1 cellular context compared by ENCODE assay signal in the genomic region with DNA sequence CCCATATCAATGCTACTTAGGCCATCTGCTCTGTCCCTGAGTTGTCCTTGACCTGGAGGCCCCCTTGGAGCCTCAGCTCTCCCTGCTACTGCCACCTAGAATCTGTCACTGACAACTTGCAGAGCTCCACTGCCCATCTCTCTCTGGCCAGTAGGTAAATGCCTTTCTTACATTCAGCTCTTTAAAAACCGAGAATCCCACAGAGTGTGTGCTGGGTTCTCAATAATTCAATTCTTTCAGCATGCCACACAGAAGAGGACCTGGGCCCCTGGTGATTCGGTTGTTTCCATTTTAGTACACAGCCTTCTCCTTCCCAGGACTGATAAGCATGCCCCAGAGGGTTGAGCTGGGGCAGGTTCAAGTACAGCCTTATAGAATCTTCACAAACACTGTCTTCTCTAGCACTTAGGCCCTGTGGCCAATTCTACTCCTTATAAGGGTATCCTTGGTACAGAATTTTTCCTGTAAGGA.
TF ChIP-seq lines count a peak whose summit lies in the region.

No MANE protein-coding gene starts in this region.

TF ChIP-seq in IMR-90, 13 proteins besides CTCF, POLR2A, EP300 and RAD21:
- TF ChIP-seq FOS (IDR thresholded peaks at IDR 0.05; ENCODE audit: low read depth, low read length) (no peak), NFE2L2 (IDR thresholded peaks at IDR 0.05; ENCODE audit: low read depth, low read length) (no peak), MAZ (IDR thresholded peaks at IDR 0.05; ENCODE audit: borderline replicate concordance, low read depth, low read length) (no peak), CHD1 (IDR thresholded peaks at IDR 0.05; ENCODE audit: low read depth, low read length) (no peak), RCOR1 (IDR thresholded peaks at IDR 0.05; ENCODE audit: insufficient replicate concordance, low read length) (no peak), RFX5 (IDR thresholded peaks at IDR 0.05; ENCODE audit: low read depth, low read length) (no peak), MAFK (IDR thresholded peaks at IDR 0.05; ENCODE audit: low read depth, low read length) (no peak), MXI1 (IDR thresholded peaks at IDR 0.05; ENCODE audit: borderline replicate concordance, low read depth, low read length) (no peak), BHLHE40 (IDR thresholded peaks at IDR 0.05; ENCODE audit: low read depth, low read length) (no peak)
- TF ChIP-seq, protein P1, sequence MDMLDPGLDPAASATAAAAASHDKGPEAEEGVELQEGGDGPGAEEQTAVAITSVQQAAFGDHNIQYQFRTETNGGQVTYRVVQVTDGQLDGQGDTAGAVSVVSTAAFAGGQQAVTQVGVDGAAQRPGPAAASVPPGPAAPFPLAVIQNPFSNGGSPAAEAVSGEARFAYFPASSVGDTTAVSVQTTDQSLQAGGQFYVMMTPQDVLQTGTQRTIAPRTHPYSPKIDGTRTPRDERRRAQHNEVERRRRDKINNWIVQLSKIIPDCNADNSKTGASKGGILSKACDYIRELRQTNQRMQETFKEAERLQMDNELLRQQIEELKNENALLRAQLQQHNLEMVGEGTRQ (IDR thresholded peaks at IDR 0.05; ENCODE audit: low read depth, low read length), result no peak
